13 cellular contexts compared by ENCODE assay signal in the genomic region with DNA sequence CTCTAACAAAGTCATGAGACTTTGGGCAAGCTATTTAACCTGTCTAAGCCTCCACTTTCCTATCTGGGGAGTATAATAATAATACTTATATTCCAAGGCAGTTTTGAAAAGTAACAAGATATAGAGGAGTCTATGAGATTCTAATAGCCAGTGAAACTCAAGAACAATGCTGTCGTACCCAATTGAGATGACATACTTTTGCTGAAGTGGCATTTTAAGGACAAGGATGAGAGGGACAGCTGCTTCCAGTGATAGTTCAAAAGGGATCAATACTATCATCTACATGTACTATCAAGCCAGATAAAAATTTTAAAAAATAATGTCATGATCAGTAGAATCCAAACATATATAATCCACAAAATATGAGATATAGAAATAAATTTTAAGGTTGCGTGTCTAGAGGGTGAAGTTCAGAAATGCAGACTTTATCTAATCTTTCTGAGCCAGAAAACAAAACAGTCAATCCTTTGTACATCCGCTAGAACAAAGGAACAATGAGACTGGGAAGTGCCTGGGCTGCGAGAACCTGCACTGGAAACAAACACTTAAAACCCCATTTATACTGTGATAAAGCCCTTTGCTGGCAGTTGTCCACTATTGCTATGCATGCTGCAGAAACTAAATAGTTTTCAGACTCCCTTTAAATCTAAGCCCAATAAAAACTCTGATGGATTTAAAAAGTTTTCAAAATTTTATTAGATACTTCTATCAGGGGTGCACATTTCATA. TPM values are rescaled to one million over a fixed set of nuclear protein-coding genes. Genes with fewer than 3 reads are reported as not detected.
DNase-seq lines count a peak whose midpoint lies in the region; ATAC-seq, FAIRE-seq and TF ChIP-seq lines count a peak whose summit lies in the region.
"Had no signal": no experiment of that assay in that cellular context is flagged by ENCODE, and none has a peak within 500 bp of the region (broad histone marks: within the 10 kb centered on the region; RNA-seq: fewer than 3 reads in every experiment).

No MANE protein-coding gene starts in this region.

- H3K27me3 ChIP-seq in K562 (ENCODE audit: control insufficient read depth in 2 of 2, insufficient read depth in 2 of 2, low read length in 2 of 2) (no peaks in the 10 kb centered on the region), left lung (no peaks in the 10 kb centered on the region)

- H3K36me3 ChIP-seq in K562 (ENCODE audit: control insufficient read depth, insufficient read depth, low read length) (peaks cover 3% of the 10 kb centered on the region; the same call in 2 of the 3 replicates), left lung (no peaks in the 10 kb centered on the region)

- no peak overlapping the region for H3K9ac ChIP-seq in K562 (ENCODE audit: insufficient read depth in 1 of 2, low read depth in 2 of 2, low read length in 2 of 2)

- H3K9me3 ChIP-seq in K562 (replicated peaks; ENCODE audit: control insufficient read depth, insufficient read depth, low read depth, low read length) (no peaks in the 10 kb centered on the region), left lung (no peaks in the 10 kb centered on the region)

- H3K4me1 ChIP-seq in K562 (replicated peaks in 1 of 2; ENCODE audit: control insufficient read depth in 2 of 2, insufficient read depth in 2 of 2, low read length in 2 of 2): no peaks in the 10 kb centered on the region; a peak in 1 of 5 replicates
- H3K4me1 ChIP-seq in left lung: no peaks in the 10 kb centered on the region

- H3K27ac ChIP-seq in K562 (ENCODE audit: extremely low read depth, low read depth, low read length) (no peak overlapping the region), left lung (no peak overlapping the region)
- H3K27ac ChIP-seq: VCaP had no signal

- BruUV-seq in K562 (replicated peaks; lab: Mats Ljungman, UMichigan): no TSS peak

- CTCF ChIA-PET in K562 (lab: Yijun Ruan, JAX; ENCODE audit: low intra/inter-chr PET ratio): interaction anchor here (0.6 kb wide), 1 partner anchor 688 kb away, joined by 6 read pairs; no protein-coding TSS in a partner anchor

- TF ChIP-seq RAD21 in K562 (CRISPR knock-in tag; conservative IDR thresholded peaks at IDR 0.05 in 1 of 2, IDR thresholded peaks at IDR 0.05 in 1 of 2): no peak

- no peak overlapping the region for H3K4me2 ChIP-seq in K562 (ENCODE audit: insufficient read depth, low read length)

- no peak for FAIRE-seq in K562 (lab: Jason Lieb, UNC)

- H3K4me3 ChIP-seq in K562 (no peak overlapping the region), left lung (no peak overlapping the region)

- H3K79me2 ChIP-seq in K562 (ENCODE audit: control insufficient read depth, insufficient read depth, low read length): no peaks in the 10 kb centered on the region

- TF ChIP-seq CTCF in K562 (IDR thresholded peaks at IDR 0.05 in 2 of 3, conservative IDR thresholded peaks at IDR 0.05 in 1 of 3; ENCODE audit: insufficient read depth in 2 of 3, low read depth in 1 of 3, low read length in 3 of 3): no peak
- no peak for TF ChIP-seq CTCF in left lung (IDR thresholded peaks at IDR 0.05)

- in situ Hi-C loops in K562 (cut with MboI): loop anchor here (25.0 kb wide), 1 partner anchor 414 kb away; no protein-coding TSS in a partner anchor

- 13% methylated on average over 4 of the region's 4 CpGs for WGBS in K562 (ENCODE audit: insufficient coverage, low coverage, missing lambda C conversion rate)

- intact Hi-C loops in K562 (cut with micrococcal nuclease) (loop anchor here (10.0 kb wide), 1 partner anchor 236 kb away; no protein-coding TSS in a partner anchor), left lung (cut with DNase I) (no loop called here)

- no peaks in the 10 kb centered on the region for H3K9me1 ChIP-seq in K562 (ENCODE audit: control insufficient read depth, insufficient read depth, low read length)

- no peaks in the 10 kb centered on the region for H4K20me1 ChIP-seq in K562 (replicated peaks; ENCODE audit: control insufficient read depth, insufficient read depth, low read length)

- ATAC-seq in K562 (peak; percentile 35; the same call in 1 of the 3 replicates), left lung (peak; percentile 61), GM21367 (IDR thresholded peaks at IDR 0.05; ENCODE audit: unreplicated experiment) (no peak)

- 0 out of 2 replicates have a peak, but pooled peaks have one; percentile 8 for TF ChIP-seq EP300 in K562 (IDR thresholded peaks at IDR 0.05; ENCODE audit: low read length)

- peak; percentile 75 for DNase-seq in Ammon's horn (ENCODE audit: low spot score)
- DNase-seq in NCI-H1105 treated with DMSO at 0.1 percent for 48 hours (lab: John Stamatoyannopoulos, UW): peak; percentile 77
- DNase-seq in K562 (ENCODE audit: extremely low read depth in 1 of 4, low spot score in 3 of 4): peak in 1 of 4 experiments; percentile 31
- no peak for DNase-seq in left lung
- no peak for DNase-seq in GOT3 (lab: John Stamatoyannopoulos, UW)
- DNase-seq in activated CD8-positive, alpha-beta memory T cell treated with anti-CD3 and anti-CD28 coated beads for 24 hours: no peak
- no peak for DNase-seq in NCI-H1417 treated with DMSO at 0.1 percent for 48 hours (lab: John Stamatoyannopoulos, UW)
- DNase-seq: activated naive CD4-positive, alpha-beta T cell treated with anti-CD3 and anti-CD28 coated beads for 36 hours; DMS 273 treated with DMSO at 0.1 percent for 48 hours; NCI-H146; trophoblast cell had no signal

- TF ChIP-seq POLR2A in K562 (conservative IDR thresholded peaks at IDR 0.05): no peak

- H2AFZ ChIP-seq in K562 (ENCODE audit: low read depth, low read length): no peak overlapping the region

- POLR2A ChIA-PET in K562 (lab: Yijun Ruan, JAX): interaction anchor here (0.6 to 0.7 kb wide), 2 partner anchors 13 to 232 kb away, joined by 3 read pairs; no protein-coding TSS in a partner anchor

TF ChIP-seq in K562, 482 proteins besides CTCF, POLR2A, EP300 and RAD21 (continues in another document):
- no peak for TF ChIP-seq SMARCC2 (IDR thresholded peaks at IDR 0.05; ENCODE audit: low read depth)
- peak; percentile 62 for TF ChIP-seq MAFF (IDR thresholded peaks at IDR 0.05; ENCODE audit: low read length)
- no peak for TF ChIP-seq PTRF (tag; IDR thresholded peaks at IDR 0.05)
- TF ChIP-seq SIN3B (IDR thresholded peaks at IDR 0.05; ENCODE audit: low read depth): no peak
- TF ChIP-seq MAFG (tag; conservative IDR thresholded peaks at IDR 0.05): peak; percentile 77
- TF ChIP-seq CBX1 (IDR thresholded peaks at IDR 0.05; ENCODE audit: low read depth): no peak
- no peak for TF ChIP-seq BRD4 (IDR thresholded peaks at IDR 0.05)
- peak; percentile 92 for TF ChIP-seq SOX6 (IDR thresholded peaks at IDR 0.05)
- no peak for TF ChIP-seq DNMT1 (IDR thresholded peaks at IDR 0.05)
- TF ChIP-seq, protein P1, sequence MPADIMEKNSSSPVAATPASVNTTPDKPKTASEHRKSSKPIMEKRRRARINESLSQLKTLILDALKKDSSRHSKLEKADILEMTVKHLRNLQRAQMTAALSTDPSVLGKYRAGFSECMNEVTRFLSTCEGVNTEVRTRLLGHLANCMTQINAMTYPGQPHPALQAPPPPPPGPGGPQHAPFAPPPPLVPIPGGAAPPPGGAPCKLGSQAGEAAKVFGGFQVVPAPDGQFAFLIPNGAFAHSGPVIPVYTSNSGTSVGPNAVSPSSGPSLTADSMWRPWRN (IDR thresholded peaks at IDR 0.05; ENCODE audit: low read depth): no peak
- TF ChIP-seq CBFA2T3 (IDR thresholded peaks at IDR 0.05): peak; percentile 36; the same call in 1 of the 2 replicates
- TF ChIP-seq CBX2 (IDR thresholded peaks at IDR 0.05; ENCODE audit: insufficient read depth, low read length, poor library complexity, severe bottlenecking): no peak
- TF ChIP-seq PRMT5 (CRISPR knock-in tag; IDR thresholded peaks at IDR 0.05): no peak
- no peak for TF ChIP-seq NFXL1 (CRISPR knock-in tag; IDR thresholded peaks at IDR 0.05)
- peak; percentile 83 for TF ChIP-seq C11orf30 (IDR thresholded peaks at IDR 0.05; ENCODE audit: low read depth)
- peak; percentile 85 for TF ChIP-seq ZNF316 (IDR thresholded peaks at IDR 0.05)
- TF ChIP-seq, protein P2, sequence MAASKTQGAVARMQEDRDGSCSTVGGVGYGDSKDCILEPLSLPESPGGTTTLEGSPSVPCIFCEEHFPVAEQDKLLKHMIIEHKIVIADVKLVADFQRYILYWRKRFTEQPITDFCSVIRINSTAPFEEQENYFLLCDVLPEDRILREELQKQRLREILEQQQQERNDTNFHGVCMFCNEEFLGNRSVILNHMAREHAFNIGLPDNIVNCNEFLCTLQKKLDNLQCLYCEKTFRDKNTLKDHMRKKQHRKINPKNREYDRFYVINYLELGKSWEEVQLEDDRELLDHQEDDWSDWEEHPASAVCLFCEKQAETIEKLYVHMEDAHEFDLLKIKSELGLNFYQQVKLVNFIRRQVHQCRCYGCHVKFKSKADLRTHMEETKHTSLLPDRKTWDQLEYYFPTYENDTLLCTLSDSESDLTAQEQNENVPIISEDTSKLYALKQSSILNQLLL (CRISPR knock-in tag; IDR thresholded peaks at IDR 0.05; ENCODE audit: borderline replicate concordance): no peak

RNA-seq across cellular contexts. Expression of a gene that starts 38.6 kb away (rescaled TPM):
- total RNA-seq in K562 (2011; cell fraction: chromatin; rRNA removed; ENCODE audit: low replicate concordance): 9.2 and 18.5 TPM in 2 replicates
- total RNA-seq in K562 (2011; cell fraction: nucleolus; rRNA removed): 6.3 and 6.6 TPM in 2 replicates
- 8.2 and 9.1 TPM in 2 replicates for total RNA-seq in K562 (2011; cell fraction: nucleoplasm; rRNA removed)
- total RNA-seq in K562 (2014; rRNA removed) (2.1 and 2.4 TPM in 2 replicates), K562 (2014; rRNA removed; fragmentation: Illumina TruSeq; extraction: Trizol) (3.8 and 4.5 TPM in 2 replicates), K562 (2015; rRNA removed; fragmentation: Illumina TruSeq; extraction: Trizol) (5.9 and 6.2 TPM in 2 replicates), K562 (2021) (4.2 and 4.8 TPM in 2 replicates), left lung (10 to 100 TPM; 41.8 to 83.2 TPM)
- polyA plus RNA-seq in K562 (2011; rRNA removed) (1.5 and 1.6 TPM in 2 replicates), K562 (2014; fragmentation: Illumina TruSeq; extraction: Trizol) (3.1 and 3.3 TPM in 2 replicates), K562 (2014; fragmentation: Nextera tagmentation; extraction: Ambion mirVana) (under 1 TPM; 0.46 to 0.59 TPM), K562 (2014; rRNA removed) (3.1 and 4.0 TPM in 2 replicates)
- polyA plus RNA-seq in K562 (2011; cell fraction: cytosol; rRNA removed): 0.49 and 0.72 TPM in 2 replicates
- polyA plus RNA-seq in K562 (2011; cell fraction: nucleus; rRNA removed): 2.5 and 2.9 TPM in 2 replicates
- polyA plus RNA-seq in K562 (2012): 6.6 and 8.6 TPM in 2 replicates
- polyA minus RNA-seq in K562 (2011; rRNA and poly(A)+ RNA removed): 3.5 and 5.0 TPM in 2 replicates
- polyA minus RNA-seq in K562 (2011; cell fraction: cytosol; rRNA and poly(A)+ RNA removed): 0.64 and 0.76 TPM in 2 replicates
- polyA minus RNA-seq in K562 (2011; cell fraction: nucleus; rRNA and poly(A)+ RNA removed): 2.4 and 4.9 TPM in 2 replicates
- total RNA-seq: activated naive CD4-positive, alpha-beta T cell treated with anti-CD3 and anti-CD28 coated beads for 36 hours had no signal

Comparison
In these comparisons a context has a peak if more than half of its experiments do, and no peak if none do; other contexts are left out.
1. DNase-seq: peak in Ammon's horn (single experiment) and NCI-H1105 treated with DMSO at 0.1 percent for 48 hours (single experiment); none in left lung (0 of 2), GOT3 (single experiment), activated CD8-positive, alpha-beta memory T cell treated with anti-CD3 and anti-CD28 coated beads for 24 hours (single experiment) and NCI-H1417 treated with DMSO at 0.1 percent for 48 hours (single experiment).